25 cellular contexts compared by ENCODE assay signal in the genomic region with DNA sequence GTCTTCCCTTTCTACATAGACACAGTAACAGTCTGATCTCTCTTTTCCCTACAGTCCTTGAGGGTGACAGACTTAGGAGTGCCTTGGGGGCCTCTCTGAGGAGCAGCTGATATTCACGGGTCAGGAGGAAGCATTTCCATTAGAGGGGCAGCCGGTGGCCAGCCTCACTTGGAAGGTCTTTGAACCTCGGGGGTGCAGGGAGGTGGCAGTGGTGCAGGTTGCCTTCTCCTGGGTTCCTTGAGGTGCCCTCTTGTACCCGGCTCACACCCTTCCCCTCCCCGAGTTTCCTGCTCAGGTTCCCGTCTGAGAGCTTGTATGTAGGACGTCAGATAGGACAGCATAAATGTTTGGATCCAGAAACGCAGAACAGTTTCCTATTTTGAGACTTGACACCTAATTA. TPM values are rescaled to one million over a fixed set of nuclear protein-coding genes. Genes with fewer than 3 reads are reported as not detected.
A peak's percentile ranks its signal among the peaks of the same experiment; 100 is the strongest.
DNase-seq lines count a peak whose midpoint lies in the region; ATAC-seq and TF ChIP-seq lines count a peak whose summit lies in the region.
"Had no signal": no experiment of that assay in that cellular context is flagged by ENCODE, and none has a peak within 500 bp of the region (broad histone marks: within the 10 kb centered on the region; RNA-seq: fewer than 3 reads in every experiment).

No MANE protein-coding gene starts in this region.

- H3K27ac ChIP-seq in CD4-positive, alpha-beta T cell (ENCODE audit: low read depth, low read length) = no peak overlapping the region
- H3K27ac ChIP-seq in neural progenitor cell = no peak overlapping the region
- H3K27ac ChIP-seq: 22Rv1, Peyer's patch had no signal

- H2AFZ ChIP-seq in neural progenitor cell (replicated peaks) = no peak overlapping the region
- H2AFZ ChIP-seq: GM23338 had no signal

- H3K79me2 ChIP-seq in neural progenitor cell (ENCODE audit: low read depth) = peaks cover 8% of the 10 kb centered on the region

- peaks cover 22% of the 10 kb centered on the region for H3K4me1 Mint-ChIP-seq in activated CD4-positive, alpha-beta T cell treated with anti-CD3 and anti-CD28 coated beads, Interleukin-2, amount 10 ng/mL, durations not matched to agents 24 days and 14 days
- peaks cover 26% of the 10 kb centered on the region for H3K4me1 Mint-ChIP-seq in CD4-positive, alpha-beta T cell (ENCODE audit: low read depth)
- H3K4me1 Mint-ChIP-seq in activated T-helper 1 cell treated with anti-CD3 and anti-CD28 coated beads, Interleukin-12 subunit alpha, Interleukin-12 subunit beta, Interleukin-2, Interleukin-4 antibody, amounts not matched to agents 30 ng/mL and 10 ng/mL and 1 ng/mL, durations not matched to agents 14 hours and 24 hours and 36 hours (ENCODE audit: low read depth) = peaks cover 31% of the 10 kb centered on the region
- peaks cover 31% of the 10 kb centered on the region for H3K4me1 Mint-ChIP-seq in neural progenitor cell

- intact Hi-C loops in activated CD4-positive, alpha-beta T cell treated with anti-CD3 and anti-CD28 coated beads, Interleukin-2, amount 10 ng/mL, durations not matched to agents 24 days and 14 days (cut with micrococcal nuclease) = no loop called here
- intact Hi-C loops in CD4-positive, alpha-beta T cell (cut with DNase I, micrococcal nuclease) = no loop called here
- intact Hi-C loops in activated T-helper 1 cell treated with anti-CD3 and anti-CD28 coated beads, Interleukin-12 subunit alpha, Interleukin-12 subunit beta, Interleukin-2, Interleukin-4 antibody, amounts not matched to agents 30 ng/mL and 10 ng/mL and 1 ng/mL, durations not matched to agents 14 hours and 24 hours and 36 hours (cut with micrococcal nuclease) = no loop called here

- CTCF ChIA-PET in CD4-positive, alpha-beta T cell (lab: Charles Lee) = no interaction called here

- H3K27ac Mint-ChIP-seq in activated CD4-positive, alpha-beta T cell treated with anti-CD3 and anti-CD28 coated beads, Interleukin-2, amount 10 ng/mL, durations not matched to agents 24 days and 14 days = no peak overlapping the region
- H3K27ac Mint-ChIP-seq in CD4-positive, alpha-beta T cell = no peak overlapping the region
- H3K27ac Mint-ChIP-seq in activated T-helper 1 cell treated with anti-CD3 and anti-CD28 coated beads, Interleukin-12 subunit alpha, Interleukin-12 subunit beta, Interleukin-2, Interleukin-4 antibody, amounts not matched to agents 30 ng/mL and 10 ng/mL and 1 ng/mL, durations not matched to agents 14 hours and 24 hours and 36 hours = no peak overlapping the region
- H3K27ac Mint-ChIP-seq in neural progenitor cell = no peak overlapping the region
- H3K27ac Mint-ChIP-seq: GM23338 had no signal

- no peak overlapping the region for H3K4me2 ChIP-seq in neural progenitor cell
- H3K4me2 ChIP-seq: GM23338 had no signal

- H3K4me3 ChIP-seq in neural progenitor cell = no peak overlapping the region
- H3K4me3 ChIP-seq: GM12878, GM23338, Peyer's patch had no signal

- no peak for DNase-seq in activated CD4-positive, alpha-beta T cell treated with anti-CD3 and anti-CD28 coated beads, Interleukin-2, amount 10 ng/mL, durations not matched to agents 24 days and 14 days
- DNase-seq in activated CD4-positive, alpha-beta T cell treated with anti-CD3 and anti-CD28 coated beads, Interleukin-2, amount 50 U/mL, for 1 hour = no peak
- no peak for DNase-seq in CD4-positive, alpha-beta T cell
- no peak for DNase-seq in activated T-helper 1 cell treated with anti-CD3 and anti-CD28 coated beads, Interleukin-12 subunit alpha, Interleukin-12 subunit beta, Interleukin-2, Interleukin-4 antibody, amounts not matched to agents 30 ng/mL and 10 ng/mL and 1 ng/mL, durations not matched to agents 14 hours and 24 hours and 36 hours (ENCODE audit: low spot score)
- DNase-seq in neural progenitor cell (ENCODE audit: low spot score) (no peak), NCI-H774 (lab: John Stamatoyannopoulos, UW) (no peak), HUDEP-2 (lab: John Stamatoyannopoulos, UW; ENCODE audit: unreplicated experiment in 76 of 76) (no peak)
- DNase-seq: AML-193, Caco-2, DMS 273 treated with DMSO at 0.1 percent for 48 hours, DMS79 treated with DMSO at 0.1 percent for 48 hours, HCEC 1CT, Karpas-422, NCI-H1694, NCI-H2081, NCI-H2171, NCI-H345, NCI-H524 treated with DMSO at 0.1 percent for 48 hours, Peyer's patch had no signal

- no peaks in the 10 kb centered on the region for H3K9me3 ChIP-seq in CD4-positive, alpha-beta T cell (ENCODE audit: control insufficient read depth, low read length)
- no peaks in the 10 kb centered on the region for H3K9me3 ChIP-seq in neural progenitor cell (ENCODE audit: low read depth)
- H3K9me3 ChIP-seq: Caco-2, Peyer's patch had no signal

- H3K36me3 ChIP-seq in neural progenitor cell = no peaks in the 10 kb centered on the region

- H3K27me3 ChIP-seq in CD4-positive, alpha-beta T cell (ENCODE audit: control insufficient read depth, insufficient read depth, low read length) = no peaks in the 10 kb centered on the region
- H3K27me3 ChIP-seq in neural progenitor cell = no peaks in the 10 kb centered on the region
- H3K27me3 ChIP-seq: Peyer's patch had no signal

- no peaks in the 10 kb centered on the region for H3K27me3 Mint-ChIP-seq in activated CD4-positive, alpha-beta T cell treated with anti-CD3 and anti-CD28 coated beads, Interleukin-2, amount 10 ng/mL, durations not matched to agents 24 days and 14 days
- H3K27me3 Mint-ChIP-seq in CD4-positive, alpha-beta T cell = no peaks in the 10 kb centered on the region
- peaks cover 7% of the 10 kb centered on the region for H3K27me3 Mint-ChIP-seq in activated T-helper 1 cell treated with anti-CD3 and anti-CD28 coated beads, Interleukin-12 subunit alpha, Interleukin-12 subunit beta, Interleukin-2, Interleukin-4 antibody, amounts not matched to agents 30 ng/mL and 10 ng/mL and 1 ng/mL, durations not matched to agents 14 hours and 24 hours and 36 hours (ENCODE audit: insufficient read depth)
- H3K27me3 Mint-ChIP-seq in neural progenitor cell (ENCODE audit: insufficient read depth, low read depth) = peaks cover 10% of the 10 kb centered on the region

- ATAC-seq in CD4-positive, alpha-beta T cell (ENCODE audit: poor library complexity) = no peak
- ATAC-seq in HG02852 (IDR thresholded peaks at IDR 0.05; ENCODE audit: unreplicated experiment) = no peak
- ATAC-seq: GM12878, GM23338, SK-N-SH treated with all-trans-retinoic acid at 6 μM for 48 hours had no signal

- no peak overlapping the region for H3K9ac ChIP-seq in neural progenitor cell

- peaks cover 9% of the 10 kb centered on the region for H3K36me3 Mint-ChIP-seq in activated CD4-positive, alpha-beta T cell treated with anti-CD3 and anti-CD28 coated beads, Interleukin-2, amount 10 ng/mL, durations not matched to agents 24 days and 14 days (ENCODE audit: low read depth)
- H3K36me3 Mint-ChIP-seq in CD4-positive, alpha-beta T cell (ENCODE audit: low read depth) = peaks cover 18% of the 10 kb centered on the region
- H3K36me3 Mint-ChIP-seq in activated T-helper 1 cell treated with anti-CD3 and anti-CD28 coated beads, Interleukin-12 subunit alpha, Interleukin-12 subunit beta, Interleukin-2, Interleukin-4 antibody, amounts not matched to agents 30 ng/mL and 10 ng/mL and 1 ng/mL, durations not matched to agents 14 hours and 24 hours and 36 hours (ENCODE audit: low read depth) = peaks cover 9% of the 10 kb centered on the region
- peaks cover 4% of the 10 kb centered on the region for H3K36me3 Mint-ChIP-seq in neural progenitor cell

- no peak for TF ChIP-seq CTCF in CD4-positive, alpha-beta T cell (IDR thresholded peaks at IDR 0.05)
- no peak for TF ChIP-seq CTCF in neural progenitor cell (IDR thresholded peaks at IDR 0.05)

- H3K4me3 Mint-ChIP-seq in activated CD4-positive, alpha-beta T cell treated with anti-CD3 and anti-CD28 coated beads, Interleukin-2, amount 10 ng/mL, durations not matched to agents 24 days and 14 days = peak overlapping the region; percentile 8
- H3K4me3 Mint-ChIP-seq in CD4-positive, alpha-beta T cell = peak overlapping the region; percentile 98
- peak overlapping the region; percentile 50 for H3K4me3 Mint-ChIP-seq in activated T-helper 1 cell treated with anti-CD3 and anti-CD28 coated beads, Interleukin-12 subunit alpha, Interleukin-12 subunit beta, Interleukin-2, Interleukin-4 antibody, amounts not matched to agents 30 ng/mL and 10 ng/mL and 1 ng/mL, durations not matched to agents 14 hours and 24 hours and 36 hours
- H3K4me3 Mint-ChIP-seq in neural progenitor cell = peak overlapping the region; percentile 25
- H3K4me3 Mint-ChIP-seq: CD14-positive monocyte had no signal

- H3F3A ChIP-seq in neural progenitor cell (ENCODE audit: low read depth) = no peaks in the 10 kb centered on the region

- H3K4me1 ChIP-seq in neural progenitor cell = no peaks in the 10 kb centered on the region

- H3K9me3 Mint-ChIP-seq in activated CD4-positive, alpha-beta T cell treated with anti-CD3 and anti-CD28 coated beads, Interleukin-2, amount 10 ng/mL, durations not matched to agents 24 days and 14 days = no peaks in the 10 kb centered on the region
- H3K9me3 Mint-ChIP-seq in CD4-positive, alpha-beta T cell = no peaks in the 10 kb centered on the region
- no peaks in the 10 kb centered on the region for H3K9me3 Mint-ChIP-seq in activated T-helper 1 cell treated with anti-CD3 and anti-CD28 coated beads, Interleukin-12 subunit alpha, Interleukin-12 subunit beta, Interleukin-2, Interleukin-4 antibody, amounts not matched to agents 30 ng/mL and 10 ng/mL and 1 ng/mL, durations not matched to agents 14 hours and 24 hours and 36 hours
- H3K9me3 Mint-ChIP-seq in neural progenitor cell = no peaks in the 10 kb centered on the region
- H3K9me3 Mint-ChIP-seq: GM23338 had no signal

- peaks cover 3% of the 10 kb centered on the region for H4K20me1 ChIP-seq in neural progenitor cell (ENCODE audit: low read depth)

- POLR2A ChIA-PET in CD4-positive, alpha-beta T cell (lab: Charles Lee) = no interaction called here

RNA-seq across cellular contexts. Expression of gene RTEL1, which starts 2.5 kb away (rescaled TPM):
- total RNA-seq in activated CD4-positive, alpha-beta T cell treated with anti-CD3 and anti-CD28 coated beads, Interleukin-2, amount 10 ng/mL, durations not matched to agents 24 days and 14 days = 60.7 and 64.7 TPM in 2 replicates
- total RNA-seq in CD4-positive, alpha-beta T cell = 10 to 100 TPM; 25.5 to 27.6 TPM
- 54.4 and 55.5 TPM in 2 replicates for total RNA-seq in activated T-helper 1 cell treated with anti-CD3 and anti-CD28 coated beads, Interleukin-12 subunit alpha, Interleukin-12 subunit beta, Interleukin-2, Interleukin-4 antibody, amounts not matched to agents 30 ng/mL and 10 ng/mL and 1 ng/mL, durations not matched to agents 14 hours and 24 hours and 36 hours
- total RNA-seq in neural progenitor cell (ENCODE audit: low replicate concordance) = 6.0 and 16.7 TPM in 2 replicates

RNA-seq across cellular contexts. Expression of gene STMN3, which starts 7.4 kb away (rescaled TPM):
- total RNA-seq in activated CD4-positive, alpha-beta T cell treated with anti-CD3 and anti-CD28 coated beads, Interleukin-2, amount 10 ng/mL, durations not matched to agents 24 days and 14 days = 9.7 and 10.7 TPM in 2 replicates
- 100 to 1,000 TPM; 122 to 127 TPM for total RNA-seq in CD4-positive, alpha-beta T cell
- total RNA-seq in activated T-helper 1 cell treated with anti-CD3 and anti-CD28 coated beads, Interleukin-12 subunit alpha, Interleukin-12 subunit beta, Interleukin-2, Interleukin-4 antibody, amounts not matched to agents 30 ng/mL and 10 ng/mL and 1 ng/mL, durations not matched to agents 14 hours and 24 hours and 36 hours = 5.3 and 5.5 TPM in 2 replicates
- total RNA-seq in neural progenitor cell (ENCODE audit: low replicate concordance) = 3.3 and 6.1 TPM in 2 replicates

RNA-seq across cellular contexts. Expression of gene GMEB2, which starts 33.7 kb away (rescaled TPM):
- total RNA-seq in activated CD4-positive, alpha-beta T cell treated with anti-CD3 and anti-CD28 coated beads, Interleukin-2, amount 10 ng/mL, durations not matched to agents 24 days and 14 days = 13.9 and 14.1 TPM in 2 replicates
- total RNA-seq in CD4-positive, alpha-beta T cell = 10 to 100 TPM; 32.9 to 34.0 TPM
- total RNA-seq in activated T-helper 1 cell treated with anti-CD3 and anti-CD28 coated beads, Interleukin-12 subunit alpha, Interleukin-12 subunit beta, Interleukin-2, Interleukin-4 antibody, amounts not matched to agents 30 ng/mL and 10 ng/mL and 1 ng/mL, durations not matched to agents 14 hours and 24 hours and 36 hours = 13.4 and 13.7 TPM in 2 replicates
- 8.0 and 18.6 TPM in 2 replicates for total RNA-seq in neural progenitor cell (ENCODE audit: low replicate concordance)

RNA-seq across cellular contexts. Expression of gene TNFRSF6B, which starts 35.8 kb away (rescaled TPM):
- not detected in 2 replicates for total RNA-seq in activated CD4-positive, alpha-beta T cell treated with anti-CD3 and anti-CD28 coated beads, Interleukin-2, amount 10 ng/mL, durations not matched to agents 24 days and 14 days
- 1 to 10 TPM; 2.5 to 2.6 TPM for total RNA-seq in CD4-positive, alpha-beta T cell
- not detected in 2 replicates for total RNA-seq in activated T-helper 1 cell treated with anti-CD3 and anti-CD28 coated beads, Interleukin-12 subunit alpha, Interleukin-12 subunit beta, Interleukin-2, Interleukin-4 antibody, amounts not matched to agents 30 ng/mL and 10 ng/mL and 1 ng/mL, durations not matched to agents 14 hours and 24 hours and 36 hours
- 0.25 TPM in 1 of 2 replicates, not detected in the other for total RNA-seq in neural progenitor cell (ENCODE audit: low replicate concordance)
- total RNA-seq: Caco-2 had no signal

RNA-seq across cellular contexts. Expression of gene ARFRP1, which starts 47.2 kb away (rescaled TPM):
- total RNA-seq in activated CD4-positive, alpha-beta T cell treated with anti-CD3 and anti-CD28 coated beads, Interleukin-2, amount 10 ng/mL, durations not matched to agents 24 days and 14 days = 63.4 and 70.4 TPM in 2 replicates
- 10 to 100 TPM; 34.5 to 35.7 TPM for total RNA-seq in CD4-positive, alpha-beta T cell
- 71.8 and 73.5 TPM in 2 replicates for total RNA-seq in activated T-helper 1 cell treated with anti-CD3 and anti-CD28 coated beads, Interleukin-12 subunit alpha, Interleukin-12 subunit beta, Interleukin-2, Interleukin-4 antibody, amounts not matched to agents 30 ng/mL and 10 ng/mL and 1 ng/mL, durations not matched to agents 14 hours and 24 hours and 36 hours
- total RNA-seq in neural progenitor cell (ENCODE audit: low replicate concordance) = 18.3 and 32.6 TPM in 2 replicates

Comparison
In these comparisons a context has a peak if more than half of its experiments do, and no peak if none do; other contexts are left out.
1. H3K4me3 Mint-ChIP-seq: peak in every context shown above with its lines; median percentile 98 in CD4-positive, alpha-beta T cell; 50 in activated T-helper 1 cell treated with anti-CD3 and anti-CD28 coated beads, Interleukin-12 subunit alpha, Interleukin-12 subunit beta, Interleukin-2, Interleukin-4 antibody, amounts not matched to agents 30 ng/mL and 10 ng/mL and 1 ng/mL, durations not matched to agents 14 hours and 24 hours and 36 hours; 25 in neural progenitor cell; 8 in activated CD4-positive, alpha-beta T cell treated with anti-CD3 and anti-CD28 coated beads, Interleukin-2, amount 10 ng/mL, durations not matched to agents 24 days and 14 days.
2. RNA of gene STMN3, which starts 7.4 kb away (total RNA-seq): 122 to 127 TPM in CD4-positive, alpha-beta T cell; 9.7 to 10.7 TPM in activated CD4-positive, alpha-beta T cell treated with anti-CD3 and anti-CD28 coated beads, Interleukin-2, amount 10 ng/mL, durations not matched to agents 24 days and 14 days, 5.3 to 5.5 TPM in activated T-helper 1 cell treated with anti-CD3 and anti-CD28 coated beads, Interleukin-12 subunit alpha, Interleukin-12 subunit beta, Interleukin-2, Interleukin-4 antibody, amounts not matched to agents 30 ng/mL and 10 ng/mL and 1 ng/mL, durations not matched to agents 14 hours and 24 hours and 36 hours and 3.3 to 6.1 TPM in neural progenitor cell; every median in the first group is over 10 times any median in the second.